In the genomic region with DNA sequence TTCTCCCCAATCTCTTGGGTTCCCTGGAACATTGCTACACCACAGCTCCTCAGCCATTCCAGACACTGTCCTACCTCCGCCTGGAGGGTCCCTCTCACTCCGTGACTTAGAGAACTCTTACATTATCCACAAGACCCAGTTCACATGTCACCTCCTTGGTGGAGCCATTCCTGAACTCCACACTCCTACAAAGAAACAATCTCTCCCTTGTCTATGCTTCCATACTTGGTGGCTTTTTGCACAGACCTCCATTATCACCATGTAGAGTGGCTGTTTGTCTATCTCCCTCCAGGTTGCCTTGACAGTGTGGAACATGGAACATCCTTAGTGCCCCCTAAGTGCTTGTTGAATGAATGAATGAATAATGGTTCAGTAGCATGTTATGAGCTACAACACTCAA, we compare ENCODE assay signal across 2 cellular contexts.
TF ChIP-seq lines count a peak whose summit lies in the region.

No MANE protein-coding gene starts in this region.

TF ChIP-seq in SK-N-SH treated with all-trans-retinoic acid at 6 μM for 48 hours, 23 proteins besides CTCF, POLR2A, EP300 and RAD21:
- peak; percentile 90 for TF ChIP-seq ZFP3 (CRISPR knock-in tag; IDR thresholded peaks at IDR 0.05)
- TF ChIP-seq OSR1 (CRISPR knock-in tag; IDR thresholded peaks at IDR 0.05): no peak

TF ChIP-seq in SK-N-SH, 30 proteins besides CTCF, POLR2A, EP300 and RAD21:
- no peak for TF ChIP-seq FOXJ3 (CRISPR knock-in tag; IDR thresholded peaks at IDR 0.05)
- TF ChIP-seq TEAD4 (IDR thresholded peaks at IDR 0.05; ENCODE audit: borderline replicate concordance, insufficient read depth): no peak
- TF ChIP-seq, protein P1, sequence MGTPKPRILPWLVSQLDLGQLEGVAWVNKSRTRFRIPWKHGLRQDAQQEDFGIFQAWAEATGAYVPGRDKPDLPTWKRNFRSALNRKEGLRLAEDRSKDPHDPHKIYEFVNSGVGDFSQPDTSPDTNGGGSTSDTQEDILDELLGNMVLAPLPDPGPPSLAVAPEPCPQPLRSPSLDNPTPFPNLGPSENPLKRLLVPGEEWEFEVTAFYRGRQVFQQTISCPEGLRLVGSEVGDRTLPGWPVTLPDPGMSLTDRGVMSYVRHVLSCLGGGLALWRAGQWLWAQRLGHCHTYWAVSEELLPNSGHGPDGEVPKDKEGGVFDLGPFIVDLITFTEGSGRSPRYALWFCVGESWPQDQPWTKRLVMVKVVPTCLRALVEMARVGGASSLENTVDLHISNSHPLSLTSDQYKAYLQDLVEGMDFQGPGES (IDR thresholded peaks at IDR 0.05; ENCODE audit: low read depth, low read length): no peak
- TF ChIP-seq, protein P2, sequence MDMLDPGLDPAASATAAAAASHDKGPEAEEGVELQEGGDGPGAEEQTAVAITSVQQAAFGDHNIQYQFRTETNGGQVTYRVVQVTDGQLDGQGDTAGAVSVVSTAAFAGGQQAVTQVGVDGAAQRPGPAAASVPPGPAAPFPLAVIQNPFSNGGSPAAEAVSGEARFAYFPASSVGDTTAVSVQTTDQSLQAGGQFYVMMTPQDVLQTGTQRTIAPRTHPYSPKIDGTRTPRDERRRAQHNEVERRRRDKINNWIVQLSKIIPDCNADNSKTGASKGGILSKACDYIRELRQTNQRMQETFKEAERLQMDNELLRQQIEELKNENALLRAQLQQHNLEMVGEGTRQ (IDR thresholded peaks at IDR 0.05; ENCODE audit: borderline replicate concordance, low read depth, low read length): no peak
- no peak for TF ChIP-seq TAF1 (IDR thresholded peaks at IDR 0.05; ENCODE audit: borderline replicate concordance, low read depth, low read length)
- no peak for TF ChIP-seq TCF12 (IDR thresholded peaks at IDR 0.05)
- no peak for TF ChIP-seq RFX5 (IDR thresholded peaks at IDR 0.05; ENCODE audit: low read length)
- no peak for TF ChIP-seq NFIC (IDR thresholded peaks at IDR 0.05; ENCODE audit: borderline replicate concordance)
- TF ChIP-seq YY1 (IDR thresholded peaks at IDR 0.05; ENCODE audit: low read depth): no peak
- TF ChIP-seq, protein P3, sequence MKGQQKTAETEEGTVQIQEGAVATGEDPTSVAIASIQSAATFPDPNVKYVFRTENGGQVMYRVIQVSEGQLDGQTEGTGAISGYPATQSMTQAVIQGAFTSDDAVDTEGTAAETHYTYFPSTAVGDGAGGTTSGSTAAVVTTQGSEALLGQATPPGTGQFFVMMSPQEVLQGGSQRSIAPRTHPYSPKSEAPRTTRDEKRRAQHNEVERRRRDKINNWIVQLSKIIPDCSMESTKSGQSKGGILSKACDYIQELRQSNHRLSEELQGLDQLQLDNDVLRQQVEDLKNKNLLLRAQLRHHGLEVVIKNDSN (IDR thresholded peaks at IDR 0.05; ENCODE audit: borderline replicate concordance, low read depth): no peak
- no peak for TF ChIP-seq RCOR1 (IDR thresholded peaks at IDR 0.05; ENCODE audit: low read length)
- TF ChIP-seq RXRA (IDR thresholded peaks at IDR 0.05; ENCODE audit: borderline replicate concordance, low read depth): no peak
- TF ChIP-seq JUND (IDR thresholded peaks at IDR 0.05): no peak
- TF ChIP-seq MEF2A (IDR thresholded peaks at IDR 0.05; ENCODE audit: borderline replicate concordance, low read depth): no peak
- no peak for TF ChIP-seq GABPA (IDR thresholded peaks at IDR 0.05; ENCODE audit: low read depth)
- TF ChIP-seq FOSL2 (IDR thresholded peaks at IDR 0.05; ENCODE audit: borderline replicate concordance, low read depth): no peak
- no peak for TF ChIP-seq GATA2 (CRISPR knock-in tag; IDR thresholded peaks at IDR 0.05)
